In genomic region chr2:197838589-197838988, GRCh38 we compare ENCODE assay signal across 11 cellular contexts. TPM values are rescaled to one million over a fixed set of nuclear protein-coding genes. Genes with fewer than 3 reads are reported as not detected.
DNase-seq lines count a peak whose midpoint lies in the region; ATAC-seq and TF ChIP-seq lines count a peak whose summit lies in the region.
"Had no signal": no experiment of that assay in that cellular context is flagged by ENCODE, and none has a peak within 500 bp of the region (broad histone marks: within the 10 kb centered on the region; RNA-seq: fewer than 3 reads in every experiment).

No MANE protein-coding gene starts in this region.

- H3K4me3 ChIP-seq in esophagus muscularis mucosa: peak overlapping the region; percentile 29 to 37 (median 35)

- peaks cover 0 to 1% of the 10 kb centered on the region in 2 donors for H3K9me3 Mint-ChIP-seq in stimulated activated naive CD8-positive, alpha-beta T cell treated with anti-CD3 and anti-CD28 coated beads, Interleukin-15, amount 100 ng/mL, for 72 hours

- ATAC-seq in activated CD4-positive, CD25-positive, alpha-beta regulatory T cell treated with anti-CD3 and anti-CD28 coated beads, Interleukin-2, amount 50 U/mL, for 24 hours: peak; percentile 4 to 10
- peak; percentile 7 for ATAC-seq in HG03520 (IDR thresholded peaks at IDR 0.05; ENCODE audit: unreplicated experiment)
- no peak for ATAC-seq in stimulated activated naive CD8-positive, alpha-beta T cell treated with anti-CD3 and anti-CD28 coated beads, Interleukin-15, amount 100 ng/mL, for 72 hours
- ATAC-seq: Panc1 had no signal

- no peak for TF ChIP-seq EP300 in esophagus muscularis mucosa (IDR thresholded peaks at IDR 0.05)

- TF ChIP-seq POLR2A in esophagus muscularis mucosa (IDR thresholded peaks at IDR 0.05; ENCODE audit: low read depth): no peak

- no peaks in the 10 kb centered on the region for H3K9me3 ChIP-seq in esophagus muscularis mucosa

- peaks cover 16 to 42% (median 32%) of the 10 kb centered on the region in 4 donors for H3K4me1 ChIP-seq in esophagus muscularis mucosa

- no peak for TF ChIP-seq CTCF in esophagus muscularis mucosa (IDR thresholded peaks at IDR 0.05)

- WGBS in esophagus muscularis mucosa: 31% methylated on average over 2 of the region's 2 CpGs

- intact Hi-C loops in esophagus muscularis mucosa (cut with DNase I): no loop called here

- H3K4me1 Mint-ChIP-seq in stimulated activated naive CD8-positive, alpha-beta T cell treated with anti-CD3 and anti-CD28 coated beads, Interleukin-15, amount 100 ng/mL, for 72 hours: peaks cover 29% of the 10 kb centered on the region

- no peaks in the 10 kb centered on the region for H3K36me3 ChIP-seq in esophagus muscularis mucosa

- H3K27ac Mint-ChIP-seq in stimulated activated naive CD8-positive, alpha-beta T cell treated with anti-CD3 and anti-CD28 coated beads, Interleukin-15, amount 100 ng/mL, for 72 hours: no peak overlapping the region

- no peak for DNase-seq in activated CD4-positive, CD25-positive, alpha-beta regulatory T cell (lab: John Stamatoyannopoulos, UW)
- no peak for DNase-seq in esophagus muscularis mucosa (ENCODE audit: extremely low spot score)
- no peak for DNase-seq in stimulated activated naive CD8-positive, alpha-beta T cell treated with anti-CD3 and anti-CD28 coated beads, Interleukin-15, amount 100 ng/mL, for 72 hours
- DNase-seq in NCI-H510A (lab: John Stamatoyannopoulos, UW): no peak
- no peak for DNase-seq in DMS79 (lab: John Stamatoyannopoulos, UW)
- DNase-seq in NK-92 (lab: John Stamatoyannopoulos, UW; ENCODE audit: unreplicated experiment): no peak
- DNase-seq: KBM-7 had no signal

- peak overlapping the region; percentile 56 to 67 (median 60) for H3K27ac ChIP-seq in esophagus muscularis mucosa (replicated peaks in 1 of 4)

- H3K4me3 Mint-ChIP-seq in stimulated activated naive CD8-positive, alpha-beta T cell treated with anti-CD3 and anti-CD28 coated beads, Interleukin-15, amount 100 ng/mL, for 72 hours: peak overlapping the region; percentile 38 to 63

- H3K27me3 Mint-ChIP-seq in stimulated activated naive CD8-positive, alpha-beta T cell treated with anti-CD3 and anti-CD28 coated beads, Interleukin-15, amount 100 ng/mL, for 72 hours: no peaks in the 10 kb centered on the region

- H3K27me3 ChIP-seq in esophagus muscularis mucosa: no peaks in the 10 kb centered on the region

RNA-seq across cellular contexts. Expression of gene PLCL1, which starts 34.2 kb away (rescaled TPM):
- total RNA-seq in esophagus muscularis mucosa: 10 to 100 TPM; 67.3 to 86.2 (median 79.2) TPM
- total RNA-seq: epithelial cell of proximal tubule had no signal

RNA-seq across cellular contexts. Expression of gene BOLL, which starts 53.5 kb away (rescaled TPM):
- not detected for total RNA-seq in esophagus muscularis mucosa
- total RNA-seq: epithelial cell of proximal tubule had no signal
